ENCODE assay signal across 8 cellular contexts in the genomic region with DNA sequence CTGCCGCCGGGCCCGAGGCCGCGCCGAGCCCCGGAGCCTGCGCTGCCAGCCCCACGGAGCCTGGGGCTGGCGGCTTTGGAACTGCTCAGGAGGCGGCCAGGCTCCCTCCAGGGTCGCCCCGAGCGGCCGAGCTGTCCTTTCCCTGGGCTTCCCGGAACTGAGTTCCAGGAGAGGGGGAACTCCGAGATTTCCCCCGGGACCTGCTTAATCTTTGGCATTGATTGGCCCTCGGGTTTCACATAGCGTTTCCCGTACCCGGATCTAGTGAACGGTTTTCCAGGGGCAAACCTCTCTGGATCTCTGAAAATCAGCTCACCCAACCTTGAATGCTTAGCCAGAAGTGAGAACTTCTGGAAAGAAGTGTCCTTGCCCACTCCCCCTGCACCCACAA. TPM values are rescaled to one million over a fixed set of nuclear protein-coding genes. Genes with fewer than 3 reads are reported as not detected.
A peak's percentile ranks its signal among the peaks of the same experiment; 100 is the strongest.
DNase-seq lines count a peak whose midpoint lies in the region; ATAC-seq and TF ChIP-seq lines count a peak whose summit lies in the region.

No MANE protein-coding gene starts in this region.

- no peaks in the 10 kb centered on the region for H3K9me3 ChIP-seq in CD8-positive, alpha-beta T cell (ENCODE audit: low read length)
- H3K9me3 ChIP-seq in mucosa of descending colon: no peaks in the 10 kb centered on the region

- peak overlapping the region; percentile 88 for H3K4me3 Mint-ChIP-seq in CD8-positive, alpha-beta T cell
- peak overlapping the region; percentile 86 for H3K4me3 Mint-ChIP-seq in chondrocyte (ENCODE audit: unreplicated experiment)

- no peak for TF ChIP-seq POLR2A in GM18505 (IDR thresholded peaks at IDR 0.05; ENCODE audit: borderline replicate concordance, extremely low read depth, insufficient read depth, insufficient read length)

- ATAC-seq in CD8-positive, alpha-beta T cell: no peak
- ATAC-seq in GM19395 (IDR thresholded peaks at IDR 0.05; ENCODE audit: unreplicated experiment) (peak; percentile 38), mucosa of descending colon (no peak), GM18505 (IDR thresholded peaks at IDR 0.05; ENCODE audit: unreplicated experiment) (no peak)

- intact Hi-C loops in CD8-positive, alpha-beta T cell (cut with DNase I, micrococcal nuclease): loop anchor here (2.0 to 10.0 kb wide), 7 partner anchors 106 to 1460 kb away; partner anchors contain the start of genes UBE4B (in 2 of the 2), CLSTN1 (in 1 of the 2), CTNNBIP1 (in 1 of the 2) and GPR157 (in 1 of the 2)
- intact Hi-C loops in mucosa of descending colon (cut with DNase I, micrococcal nuclease): no loop called here

- CTCF ChIA-PET in CD8-positive, alpha-beta T cell (lab: Charles Lee): interaction anchor here (1.1 to 1.4 kb wide), 2 partner anchors 16 to 220 kb away, joined by 3 to 4 read pairs; no protein-coding TSS in a partner anchor

- no peak for TF ChIP-seq CTCF in CD8-positive, alpha-beta T cell (IDR thresholded peaks at IDR 0.05)
- no peak for TF ChIP-seq CTCF in chondrocyte (IDR thresholded peaks at IDR 0.05)
- no peak for TF ChIP-seq CTCF in mucosa of descending colon (IDR thresholded peaks at IDR 0.05)

- no peaks in the 10 kb centered on the region for H3K9me3 Mint-ChIP-seq in CD8-positive, alpha-beta T cell
- no peaks in the 10 kb centered on the region for H3K9me3 Mint-ChIP-seq in chondrocyte (ENCODE audit: low read depth)

- H3K27ac ChIP-seq in CD8-positive, alpha-beta T cell (ENCODE audit: low read depth, low read length): peak overlapping the region; percentile 64

- no peak for DNase-seq in CD8-positive, alpha-beta T cell
- DNase-seq in NCI-H446 treated with DMSO at 0.1 percent for 48 hours (lab: John Stamatoyannopoulos, UW) (peak; percentile 4), chondrocyte (ENCODE audit: low spot score) (no peak), mucosa of descending colon (no peak), NOMO-1 treated with DMSO at 0.1 percent for 48 hours (lab: John Stamatoyannopoulos, UW; ENCODE audit: unreplicated experiment) (no peak)
- DNase-seq in stimulated activated CD4-positive, alpha-beta T cell treated with anti-CD3 and anti-CD28 coated beads, Interleukin-1b, Interleukin-23, amount 100 ng/mL, for 48 hours: no peak

- H3K27me3 ChIP-seq in CD8-positive, alpha-beta T cell (ENCODE audit: insufficient read depth, low read length): no peaks in the 10 kb centered on the region

- peaks cover 44% of the 10 kb centered on the region for H3K4me1 Mint-ChIP-seq in CD8-positive, alpha-beta T cell (ENCODE audit: low read depth)
- H3K4me1 Mint-ChIP-seq in chondrocyte (ENCODE audit: low read depth): peaks cover 51% of the 10 kb centered on the region

- POLR2A ChIA-PET in CD8-positive, alpha-beta T cell (lab: Charles Lee): interaction anchor here (0.7 to 1.0 kb wide), 3 partner anchors 9 to 33 kb away, joined by 3 to 4 read pairs (median 3); no protein-coding TSS in a partner anchor

- H3K36me3 ChIP-seq in CD8-positive, alpha-beta T cell (ENCODE audit: insufficient read depth, low read length): no peaks in the 10 kb centered on the region
- no peaks in the 10 kb centered on the region for H3K36me3 ChIP-seq in mucosa of descending colon (ENCODE audit: low read depth)

- peaks cover 32% of the 10 kb centered on the region for H3K4me1 ChIP-seq in CD8-positive, alpha-beta T cell (ENCODE audit: insufficient read depth, low read length)
- peaks cover 31% of the 10 kb centered on the region for H3K4me1 ChIP-seq in mucosa of descending colon (ENCODE audit: low read depth)

- H3K27me3 Mint-ChIP-seq in CD8-positive, alpha-beta T cell (ENCODE audit: low read depth): no peaks in the 10 kb centered on the region
- H3K27me3 Mint-ChIP-seq in chondrocyte (ENCODE audit: low read depth): no peaks in the 10 kb centered on the region

- peak overlapping the region; percentile 71 for H3K4me3 ChIP-seq in CD8-positive, alpha-beta T cell (ENCODE audit: low read depth, low read length)
- H3K4me3 ChIP-seq in mucosa of descending colon: peak overlapping the region; percentile 25

- peaks cover 4% of the 10 kb centered on the region for H3K36me3 Mint-ChIP-seq in CD8-positive, alpha-beta T cell
- H3K36me3 Mint-ChIP-seq in chondrocyte (ENCODE audit: low read depth): no peaks in the 10 kb centered on the region

- H3K27ac Mint-ChIP-seq in CD8-positive, alpha-beta T cell: peak overlapping the region; percentile 92
- peak overlapping the region; percentile 85 for H3K27ac Mint-ChIP-seq in chondrocyte (ENCODE audit: unreplicated experiment)

RNA-seq across cellular contexts. Expression of gene H6PD, which starts 0.5 kb away (rescaled TPM):
- 10 to 100 TPM; 11.1 to 11.2 TPM for total RNA-seq in CD8-positive, alpha-beta T cell
- 37.0 to 41.4 TPM (median 38.9 TPM) in 3 replicates for total RNA-seq in chondrocyte
- 10 to 100 TPM; 27.6 to 35.3 (median 31.9) TPM for total RNA-seq in mucosa of descending colon

RNA-seq across cellular contexts. Expression of gene SPSB1, which starts 57.6 kb away (rescaled TPM):
- 1 to 10 TPM; 1.6 to 2.2 TPM for total RNA-seq in CD8-positive, alpha-beta T cell
- total RNA-seq in chondrocyte: 164 to 184 TPM (median 173 TPM) in 3 replicates
- total RNA-seq in mucosa of descending colon: 10 to 100 TPM; 22.1 to 35.5 (median 26.1) TPM

Comparison
In these comparisons a context has a peak if more than half of its experiments do, and no peak if none do; other contexts are left out.
1. RNA of gene SPSB1, which starts 57.6 kb away (total RNA-seq): 164 to 184 TPM in chondrocyte and 22.1 to 35.5 TPM in mucosa of descending colon; 1.6 to 2.2 TPM in CD8-positive, alpha-beta T cell; every median in the first group is over 4 times any median in the second.
2. intact Hi-C loops: an anchor here in CD8-positive, alpha-beta T cell (2.0 to 10.0 kb wide); none called in mucosa of descending colon.